In genomic region chr16:67154578-67155304, GRCh38 we compare ENCODE assay signal across 9 cellular contexts. TPM values are rescaled to one million over a fixed set of nuclear protein-coding genes. Genes with fewer than 3 reads are reported as not detected.
DNase-seq lines count a peak whose midpoint lies in the region; ATAC-seq and TF ChIP-seq lines count a peak whose summit lies in the region.
"Had no signal": no experiment of that assay in that cellular context is flagged by ENCODE, and none has a peak within 500 bp of the region (broad histone marks: within the 10 kb centered on the region; RNA-seq: fewer than 3 reads in every experiment).

No MANE protein-coding gene starts in this region.

- H3K36me3 ChIP-seq in Panc1 (ENCODE audit: control insufficient read depth, insufficient read depth, low read length) (no peaks in the 10 kb centered on the region), esophagus muscularis mucosa (peaks cover 0 to 2% (median 0%) of the 10 kb centered on the region in 4 donors)

- BruUV-seq in Panc1 (replicated peaks; lab: Mats Ljungman, UMichigan) = no TSS peak

- H3K36me3 Mint-ChIP-seq in T-helper 2 cell treated with Interferon-gamma antibody and Interleukin-4, amounts not matched to agents 5 μg/mL and 100 μg/mL, for 36 hours (ENCODE audit: low read depth) = peaks cover 36% of the 10 kb centered on the region

- peaks cover 47% of the 10 kb centered on the region for H3K4me1 Mint-ChIP-seq in T-helper 2 cell treated with Interferon-gamma antibody and Interleukin-4, amounts not matched to agents 5 μg/mL and 100 μg/mL, for 36 hours (ENCODE audit: low read depth)

- H3K4me1 ChIP-seq in Panc1 (ENCODE audit: control insufficient read depth, insufficient read depth, low read length) (peaks cover 8% of the 10 kb centered on the region), esophagus muscularis mucosa (peaks cover 28 to 49% (median 46%) of the 10 kb centered on the region in 4 donors), foreskin keratinocyte (peaks cover 7% of the 10 kb centered on the region)

- CTCF ChIA-PET in Panc1 (lab: Charles Lee) = interaction anchor here (0.7 to 1.3 kb wide), 6 partner anchors 15 to 202 kb away, joined by 3 to 5 read pairs (median 3); no protein-coding TSS in a partner anchor

- in situ Hi-C loops in Panc1 (cut with HindIII; ENCODE audit: low pct_unique_long_range_greater_than_20kb, low sequenced_read_pairs) = no loop called here

- TF ChIP-seq CTCF in Panc1 (IDR thresholded peaks at IDR 0.05) = 0 out of 2 replicates have a peak, but pooled peaks have one; percentile 47
- no peak for TF ChIP-seq CTCF in esophagus muscularis mucosa (IDR thresholded peaks at IDR 0.05)
- TF ChIP-seq CTCF in foreskin keratinocyte (conservative IDR thresholded peaks at IDR 0.05) = no peak

- intact Hi-C loops in Panc1 (cut with micrococcal nuclease; ENCODE audit: unreplicated experiment) (loop anchor here (10.0 kb wide), 2 partner anchors 140 to 180 kb away; no protein-coding TSS in a partner anchor), esophagus muscularis mucosa (cut with DNase I) (loop anchor here (5.0 kb wide), 2 partner anchors 137 to 257 kb away; no protein-coding TSS in a partner anchor)

- TF ChIP-seq EP300 in esophagus muscularis mucosa (IDR thresholded peaks at IDR 0.05) = no peak

- DNase-seq in T-helper 2 cell treated with Interferon-gamma antibody and Interleukin-4, amounts not matched to agents 5 μg/mL and 100 μg/mL, for 36 hours (ENCODE audit: low spot score) = no peak
- DNase-seq in T-helper 2 cell (no peak), Panc1 (ENCODE audit: low read depth, low spot score) (no peak), esophagus muscularis mucosa (ENCODE audit: extremely low spot score) (no peak), retina (peak; percentile 65), Kasumi-1 (lab: John Stamatoyannopoulos, UW) (no peak), foreskin keratinocyte (no peak)

- no peak for ATAC-seq in Panc1
- no peak for ATAC-seq in HG03097 (IDR thresholded peaks at IDR 0.05; ENCODE audit: low FRiP score, unreplicated experiment)
- no peak for ATAC-seq in foreskin keratinocyte

- peak overlapping the region; percentile 79 for H3K4me3 Mint-ChIP-seq in T-helper 2 cell treated with Interferon-gamma antibody and Interleukin-4, amounts not matched to agents 5 μg/mL and 100 μg/mL, for 36 hours

- H3K27me3 ChIP-seq in Panc1 (ENCODE audit: control insufficient read depth, insufficient read depth, low read length) (no peaks in the 10 kb centered on the region), esophagus muscularis mucosa (no peaks in the 10 kb centered on the region), foreskin keratinocyte (no peaks in the 10 kb centered on the region)

- no peak overlapping the region for H3K27ac Mint-ChIP-seq in T-helper 2 cell treated with Interferon-gamma antibody and Interleukin-4, amounts not matched to agents 5 μg/mL and 100 μg/mL, for 36 hours

- WGBS in esophagus muscularis mucosa = no CpG with 5 or more reads among the region's 61 CpGs

- H3K4me3 ChIP-seq in Panc1 (ENCODE audit: low read depth in 2 of 2, low read length in 2 of 2) = no peak overlapping the region
- H3K4me3 ChIP-seq in esophagus muscularis mucosa = peak overlapping the region; percentile 25 to 40 (median 32)

- H3K9me3 Mint-ChIP-seq in T-helper 2 cell treated with Interferon-gamma antibody and Interleukin-4, amounts not matched to agents 5 μg/mL and 100 μg/mL, for 36 hours = no peaks in the 10 kb centered on the region

- H3K27ac ChIP-seq in Panc1 (ENCODE audit: low read length) (no peak overlapping the region), esophagus muscularis mucosa (replicated peaks in 1 of 4) (no peak overlapping the region), foreskin keratinocyte (no peak overlapping the region)
- H3K27ac ChIP-seq: VCaP had no signal

- no peaks in the 10 kb centered on the region for H3K27me3 Mint-ChIP-seq in T-helper 2 cell treated with Interferon-gamma antibody and Interleukin-4, amounts not matched to agents 5 μg/mL and 100 μg/mL, for 36 hours (ENCODE audit: low read depth)

- TF ChIP-seq POLR2A in esophagus muscularis mucosa (IDR thresholded peaks at IDR 0.05; ENCODE audit: low read depth) = no peak

- H3K9me3 ChIP-seq in Panc1 (ENCODE audit: control insufficient read depth, insufficient read depth, low read depth, low read length) = no peaks in the 10 kb centered on the region
- H3K9me3 ChIP-seq in esophagus muscularis mucosa = no peaks in the 10 kb centered on the region

- POLR2A ChIA-PET in Panc1 (lab: Charles Lee) = no interaction called here

RNA-seq across cellular contexts. Expression of gene B3GNT9, which starts 3.9 kb away (rescaled TPM):
- total RNA-seq in Panc1 (2021; ENCODE audit: unreplicated experiment) (11.5 TPM), esophagus muscularis mucosa (10 to 100 TPM; 17.4 to 26.1 (median 19.2) TPM), foreskin keratinocyte (9.0 and 12.1 TPM in 2 replicates)
- polyA plus RNA-seq in Panc1 (2012; ENCODE audit: insufficient read length) = 13.8 TPM
- 7.9 and 9.6 TPM in 2 replicates for polyA plus RNA-seq in foreskin keratinocyte

RNA-seq across cellular contexts. Expression of gene TRADD, which starts 5.0 kb away (rescaled TPM):
- 18.5 TPM for total RNA-seq in Panc1 (2021; ENCODE audit: unreplicated experiment)
- 32.3 TPM for polyA plus RNA-seq in Panc1 (2012; ENCODE audit: insufficient read length)
- total RNA-seq in esophagus muscularis mucosa = 10 to 100 TPM; 26.6 to 53.4 (median 42.7) TPM
- total RNA-seq in foreskin keratinocyte = 14.7 and 19.3 TPM in 2 replicates
- polyA plus RNA-seq in foreskin keratinocyte = 21.5 and 26.6 TPM in 2 replicates

RNA-seq across cellular contexts. Expression of gene FBXL8, which starts 5.0 kb away (rescaled TPM):
- total RNA-seq in Panc1 (2021; ENCODE audit: unreplicated experiment) (17.8 TPM), esophagus muscularis mucosa (10 to 100 TPM; 10.3 to 22.1 (median 15.1) TPM), foreskin keratinocyte (3.6 and 3.8 TPM in 2 replicates)
- polyA plus RNA-seq in Panc1 (2012; ENCODE audit: insufficient read length) = 21.9 TPM
- polyA plus RNA-seq in foreskin keratinocyte = 2.6 and 2.8 TPM in 2 replicates

RNA-seq across cellular contexts. Expression of gene HSF4, which starts 9.8 kb away (rescaled TPM):
- total RNA-seq in Panc1 (2021; ENCODE audit: unreplicated experiment) (38.6 TPM), esophagus muscularis mucosa (10 to 100 TPM; 27.3 to 61.9 (median 41.1) TPM), foreskin keratinocyte (2.6 and 4.7 TPM in 2 replicates)
- polyA plus RNA-seq in Panc1 (2012; ENCODE audit: insufficient read length) = 53.0 TPM
- polyA plus RNA-seq in foreskin keratinocyte = 3.3 and 6.0 TPM in 2 replicates

RNA-seq across cellular contexts. Expression of gene NOL3, which starts 15.6 kb away (rescaled TPM):
- total RNA-seq in Panc1 (2021; ENCODE audit: unreplicated experiment) = 27.9 TPM
- polyA plus RNA-seq in Panc1 (2012; ENCODE audit: insufficient read length) = 63.2 TPM
- total RNA-seq in esophagus muscularis mucosa = 10 to 100 TPM; 40.6 to 58.2 (median 45.4) TPM
- 13.9 and 16.9 TPM in 2 replicates for total RNA-seq in foreskin keratinocyte
- polyA plus RNA-seq in foreskin keratinocyte = 19.7 and 22.1 TPM in 2 replicates

Comparison
In these comparisons a context has a peak if more than half of its experiments do, and no peak if none do; other contexts are left out.
1. H3K4me3 ChIP-seq: peak in esophagus muscularis mucosa (4 of 4); none in Panc1 (0 of 2).